ENCODE assay signal across 26 cellular contexts in genomic region chr1:94887603-94888171, GRCh38. TPM values are rescaled to one million over a fixed set of nuclear protein-coding genes. Genes with fewer than 3 reads are reported as not detected.
DNase-seq lines count a peak whose midpoint lies in the region; ATAC-seq, FAIRE-seq and TF ChIP-seq lines count a peak whose summit lies in the region.
"Had no signal": no experiment of that assay in that cellular context is flagged by ENCODE, and none has a peak within 500 bp of the region (broad histone marks: within the 10 kb centered on the region; RNA-seq: fewer than 3 reads in every experiment).

No MANE protein-coding gene starts in this region.

- no peaks in the 10 kb centered on the region for H3K27me3 Mint-ChIP-seq in astrocyte (ENCODE audit: low read depth, unreplicated experiment)
- no peaks in the 10 kb centered on the region for H3K27me3 Mint-ChIP-seq in activated T-helper 1 cell treated with anti-CD3 and anti-CD28 coated beads, Interleukin-12 subunit alpha, Interleukin-12 subunit beta, Interleukin-2, Interleukin-4 antibody, amounts not matched to agents 30 ng/mL and 10 ng/mL and 1 ng/mL, durations not matched to agents 14 hours and 24 hours and 36 hours (ENCODE audit: insufficient read depth)

- peak overlapping the region; percentile 41 for H3K27ac Mint-ChIP-seq in astrocyte (ENCODE audit: unreplicated experiment)
- H3K27ac Mint-ChIP-seq in activated T-helper 1 cell treated with anti-CD3 and anti-CD28 coated beads, Interleukin-12 subunit alpha, Interleukin-12 subunit beta, Interleukin-2, Interleukin-4 antibody, amounts not matched to agents 30 ng/mL and 10 ng/mL and 1 ng/mL, durations not matched to agents 14 hours and 24 hours and 36 hours = no peak overlapping the region

- H3K4me3 ChIP-seq in HUES48 (ENCODE audit: low read depth, low read length) (no peak overlapping the region), astrocyte (ENCODE audit: insufficient read depth, low read depth, low read length) (no peak overlapping the region), iPS DF 6.9 (ENCODE audit: low read length) (no peak overlapping the region), mucosa of descending colon (no peak overlapping the region)
- H3K4me3 ChIP-seq: A549, K562, PC-9 had no signal

- peaks cover 10% of the 10 kb centered on the region for H3K36me3 Mint-ChIP-seq in astrocyte (ENCODE audit: low read depth, unreplicated experiment)
- no peaks in the 10 kb centered on the region for H3K36me3 Mint-ChIP-seq in activated T-helper 1 cell treated with anti-CD3 and anti-CD28 coated beads, Interleukin-12 subunit alpha, Interleukin-12 subunit beta, Interleukin-2, Interleukin-4 antibody, amounts not matched to agents 30 ng/mL and 10 ng/mL and 1 ng/mL, durations not matched to agents 14 hours and 24 hours and 36 hours (ENCODE audit: low read depth)
- H3K36me3 Mint-ChIP-seq: CD4-positive, alpha-beta memory T cell had no signal

- H3K9ac ChIP-seq in HUES48 (ENCODE audit: low read depth, low read length) (no peak overlapping the region), astrocyte (ENCODE audit: low read length) (no peak overlapping the region)

- ATAC-seq in mucosa of descending colon = peak; percentile 77
- ATAC-seq: A549, K562 had no signal

- WGBS in iPS DF 6.9 (ENCODE audit: insufficient coverage, insufficient read length) = no CpG with 5 or more reads among the region's 4 CpGs

- H3K9me3 Mint-ChIP-seq in astrocyte (ENCODE audit: unreplicated experiment) = no peaks in the 10 kb centered on the region
- no peaks in the 10 kb centered on the region for H3K9me3 Mint-ChIP-seq in activated T-helper 1 cell treated with anti-CD3 and anti-CD28 coated beads, Interleukin-12 subunit alpha, Interleukin-12 subunit beta, Interleukin-2, Interleukin-4 antibody, amounts not matched to agents 30 ng/mL and 10 ng/mL and 1 ng/mL, durations not matched to agents 14 hours and 24 hours and 36 hours
- H3K9me3 Mint-ChIP-seq: CD4-positive, alpha-beta memory T cell had no signal

- H3K27ac ChIP-seq in HUES48 (ENCODE audit: low read depth, low read length) (peak overlapping the region; percentile 62), astrocyte (ENCODE audit: low read depth, low read length) (no peak overlapping the region), iPS DF 6.9 (ENCODE audit: low read length) (no peak overlapping the region)
- H3K27ac ChIP-seq: A549, PC-9 had no signal

- no peaks in the 10 kb centered on the region for H3K79me2 ChIP-seq in astrocyte (ENCODE audit: insufficient read depth, low read length)

- DNase-seq in astrocyte (ENCODE audit: low read depth) = no peak
- peak; percentile 52 for DNase-seq in iPS DF 6.9 (ENCODE audit: low read depth, low spot score)
- DNase-seq in mucosa of descending colon = no peak
- DNase-seq in HTR-8/SVneo (ENCODE audit: insufficient read length, low spot score) = no peak
- no peak for DNase-seq in HK-2 (ENCODE audit: unreplicated experiment)
- DNase-seq in activated T-helper 1 cell treated with anti-CD3 and anti-CD28 coated beads, Interleukin-12 subunit alpha, Interleukin-12 subunit beta, Interleukin-2, Interleukin-4 antibody, amounts not matched to agents 30 ng/mL and 10 ng/mL and 1 ng/mL, durations not matched to agents 14 hours and 24 hours and 36 hours (ENCODE audit: low spot score) = no peak
- no peak for DNase-seq in SW480 (ENCODE audit: low spot score)
- DNase-seq: C1 segment of cervical spinal cord; CD4-positive, alpha-beta memory T cell; COR-L47; DMS53; Kasumi-1; NCI-H1105; NCI-H1436 treated with DMSO at 0.1 percent for 48 hours; NCI-H187 treated with DMSO at 0.1 percent for 48 hours; NCI-H446; NCI-H524 treated with DMSO at 0.1 percent for 48 hours; NCI-H774; NK-92 treated with Interleukin-12 subunit alpha and Interleukin-12 subunit beta, amount 100 ng/mL, for 24 hours; PC-9; RPMI8226; SHP77 had no signal

- H3K36me3 ChIP-seq in HUES48 (ENCODE audit: control insufficient read depth, insufficient read depth, low read length) (no peaks in the 10 kb centered on the region), astrocyte (ENCODE audit: insufficient read depth, low read length) (peaks cover 8% of the 10 kb centered on the region), iPS DF 6.9 (ENCODE audit: control insufficient read depth, insufficient read depth, low read length) (peaks cover 2% of the 10 kb centered on the region; the same call in 1 of the 2 replicates), mucosa of descending colon (ENCODE audit: low read depth) (no peaks in the 10 kb centered on the region)

- TF ChIP-seq CTCF in astrocyte (IDR thresholded peaks at IDR 0.05; ENCODE audit: insufficient read depth, low read depth, low read length) = no peak
- no peak for TF ChIP-seq CTCF in mucosa of descending colon (IDR thresholded peaks at IDR 0.05)

- H3K4me3 Mint-ChIP-seq in astrocyte (ENCODE audit: unreplicated experiment) = no peak overlapping the region
- no peak overlapping the region for H3K4me3 Mint-ChIP-seq in activated T-helper 1 cell treated with anti-CD3 and anti-CD28 coated beads, Interleukin-12 subunit alpha, Interleukin-12 subunit beta, Interleukin-2, Interleukin-4 antibody, amounts not matched to agents 30 ng/mL and 10 ng/mL and 1 ng/mL, durations not matched to agents 14 hours and 24 hours and 36 hours
- H3K4me3 Mint-ChIP-seq: CD4-positive, alpha-beta memory T cell had no signal

- H3K4me1 Mint-ChIP-seq in astrocyte (ENCODE audit: low read depth, unreplicated experiment) = peaks cover 9% of the 10 kb centered on the region
- H3K4me1 Mint-ChIP-seq in activated T-helper 1 cell treated with anti-CD3 and anti-CD28 coated beads, Interleukin-12 subunit alpha, Interleukin-12 subunit beta, Interleukin-2, Interleukin-4 antibody, amounts not matched to agents 30 ng/mL and 10 ng/mL and 1 ng/mL, durations not matched to agents 14 hours and 24 hours and 36 hours (ENCODE audit: low read depth) = peaks cover 14% of the 10 kb centered on the region

- H3K9me3 ChIP-seq in HUES48 (ENCODE audit: control insufficient read depth, insufficient read depth, low read length) (no peaks in the 10 kb centered on the region), astrocyte (ENCODE audit: insufficient read depth, low read depth, low read length) (no peaks in the 10 kb centered on the region), iPS DF 6.9 (ENCODE audit: control insufficient read depth, insufficient read depth, low read length) (no peaks in the 10 kb centered on the region), mucosa of descending colon (no peaks in the 10 kb centered on the region)
- H3K9me3 ChIP-seq: A549 had no signal

- no peak overlapping the region for H2AFZ ChIP-seq in astrocyte (ENCODE audit: low read depth, low read length)
- H2AFZ ChIP-seq: PC-9 had no signal

- intact Hi-C loops in mucosa of descending colon (cut with DNase I, micrococcal nuclease) = no loop called here
- intact Hi-C loops in activated T-helper 1 cell treated with anti-CD3 and anti-CD28 coated beads, Interleukin-12 subunit alpha, Interleukin-12 subunit beta, Interleukin-2, Interleukin-4 antibody, amounts not matched to agents 30 ng/mL and 10 ng/mL and 1 ng/mL, durations not matched to agents 14 hours and 24 hours and 36 hours (cut with micrococcal nuclease) = no loop called here

- no peak overlapping the region for H3K4me2 ChIP-seq in astrocyte (ENCODE audit: low read length)
- H3K4me2 ChIP-seq: A549, PC-9 had no signal

- peaks cover 4% of the 10 kb centered on the region for H4K20me1 ChIP-seq in astrocyte (ENCODE audit: insufficient read depth, low read length)

- H3K4me1 ChIP-seq in HUES48 (ENCODE audit: control insufficient read depth, insufficient read depth, low read length) (peaks cover 51% of the 10 kb centered on the region), astrocyte (ENCODE audit: insufficient read depth, low read length) (peaks cover 11% of the 10 kb centered on the region), iPS DF 6.9 (ENCODE audit: control insufficient read depth, insufficient read depth, low read length) (peaks cover 13% of the 10 kb centered on the region; the same call in 1 of the 2 replicates), mucosa of descending colon (ENCODE audit: low read depth) (no peaks in the 10 kb centered on the region)
- H3K4me1 ChIP-seq: A549 had no signal

- FAIRE-seq in astrocyte (lab: Jason Lieb, UNC) (no peak), HTR-8/SVneo (lab: Jason Lieb, UNC) (no peak)
- FAIRE-seq: A549, GM18507, K562 had no signal

- H3K27me3 ChIP-seq in HUES48 (ENCODE audit: control insufficient read depth, insufficient read depth, low read length) (no peaks in the 10 kb centered on the region), astrocyte (ENCODE audit: insufficient read depth, low read length) (no peaks in the 10 kb centered on the region), iPS DF 6.9 (ENCODE audit: control insufficient read depth, insufficient read depth, low read length) (no peaks in the 10 kb centered on the region)

RNA-seq across cellular contexts. Expression of gene CNN3, which starts 39.2 kb away (rescaled TPM):
- total RNA-seq in astrocyte (515 and 538 TPM in 2 replicates), mucosa of descending colon (100 to 1,000 TPM in 2 of 3 donors, 10 to 100 TPM in 1; 61.3 to 165 (median 129) TPM)
- 1.4 and 1.9 TPM in 2 replicates for total RNA-seq in activated T-helper 1 cell treated with anti-CD3 and anti-CD28 coated beads, Interleukin-12 subunit alpha, Interleukin-12 subunit beta, Interleukin-2, Interleukin-4 antibody, amounts not matched to agents 30 ng/mL and 10 ng/mL and 1 ng/mL, durations not matched to agents 14 hours and 24 hours and 36 hours

Comparison
In these comparisons a context has a peak if more than half of its experiments do, and no peak if none do; other contexts are left out.
1. RNA of gene CNN3, which starts 39.2 kb away (total RNA-seq): 515 to 538 TPM in astrocyte and 61.3 to 165 TPM in mucosa of descending colon; 1.4 to 1.9 TPM in activated T-helper 1 cell treated with anti-CD3 and anti-CD28 coated beads, Interleukin-12 subunit alpha, Interleukin-12 subunit beta, Interleukin-2, Interleukin-4 antibody, amounts not matched to agents 30 ng/mL and 10 ng/mL and 1 ng/mL, durations not matched to agents 14 hours and 24 hours and 36 hours; every median in the first group is over 10 times any median in the second.